21 cellular contexts compared by ENCODE assay signal in the genomic region with DNA sequence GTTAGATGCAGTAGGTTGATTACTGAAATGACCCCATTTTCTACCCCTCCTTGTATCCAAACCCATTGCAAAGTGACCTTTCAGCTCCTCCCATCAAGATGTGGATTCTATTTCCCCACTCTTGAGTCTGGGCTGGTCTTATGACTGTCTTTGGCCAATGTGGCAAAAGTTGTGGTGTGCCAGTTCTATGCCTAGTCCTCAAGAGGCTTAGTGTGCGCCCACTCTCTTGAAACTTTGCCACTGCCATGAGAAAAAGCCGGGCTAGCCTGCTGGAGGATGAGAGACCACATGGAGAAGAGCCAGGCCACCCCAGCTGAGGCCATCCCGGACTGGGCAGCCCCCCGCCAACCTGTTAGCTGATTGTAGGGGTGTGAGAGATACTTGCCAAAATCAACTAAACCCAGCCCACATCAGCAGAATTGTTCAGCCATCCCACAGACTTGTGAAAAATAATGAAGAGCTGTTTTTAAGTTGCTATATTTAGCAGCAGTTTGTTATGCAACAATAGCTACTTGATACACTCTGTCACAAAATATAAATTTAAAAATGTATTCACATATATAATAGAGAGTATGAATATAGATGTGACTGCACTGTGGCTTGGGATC.
A peak's percentile ranks its signal among the peaks of the same experiment; 100 is the strongest.
DNase-seq lines count a peak whose midpoint lies in the region; ATAC-seq, FAIRE-seq and TF ChIP-seq lines count a peak whose summit lies in the region.
"Had no signal": no experiment of that assay in that cellular context is flagged by ENCODE, and none has a peak within 500 bp of the region (broad histone marks: within the 10 kb centered on the region; RNA-seq: fewer than 3 reads in every experiment).

No MANE protein-coding gene starts in this region.

- peaks cover 19% of the 10 kb centered on the region for H3K9me3 Mint-ChIP-seq in GM23338

- H3K4me3 ChIP-seq in GM23338 (no peak overlapping the region), GM12878 (no peak overlapping the region)
- H3K4me3 ChIP-seq: coronary artery, smooth muscle cell had no signal

- no peaks in the 10 kb centered on the region for H4K20me1 ChIP-seq in GM23338 (replicated peaks; ENCODE audit: insufficient read depth)
- no peaks in the 10 kb centered on the region for H4K20me1 ChIP-seq in GM12878 (ENCODE audit: control insufficient read depth, insufficient read depth)

- peak overlapping the region; percentile 96 for H2AFZ ChIP-seq in GM23338
- H2AFZ ChIP-seq in GM12878 (ENCODE audit: control insufficient read depth, low read depth, low read length), result peak overlapping the region; percentile 53
- H2AFZ ChIP-seq: parathyroid adenoma had no signal

- SMC1A ChIA-PET in GM12878 (lab: Charles Lee; ENCODE audit: uncharacterized antibody, unreplicated experiment), result interaction anchor here (1.3 to 1.6 kb wide), 2 partner anchors 13 to 35 kb away, joined by 3 to 5 read pairs; no protein-coding TSS in a partner anchor

- CTCF ChIA-PET in GM12878 (lab: Yijun Ruan, JAX), result interaction anchor here (0.6 to 1.4 kb wide), 2 partner anchors 153 to 206 kb away, joined by 3 read pairs; no protein-coding TSS in a partner anchor

- intact Hi-C loops in GM12878 (cut with micrococcal nuclease; ENCODE audit: unreplicated experiment), result no loop called here

- FAIRE-seq in GM12878 (lab: Jason Lieb, UNC), result no peak

- H3K27me3 ChIP-seq in GM23338 (ENCODE audit: insufficient read depth) (no peaks in the 10 kb centered on the region), GM12878 (replicated peaks in 1 of 2; ENCODE audit: control insufficient read depth in 2 of 2, insufficient read depth in 2 of 2, low read length in 1 of 2) (no peaks in the 10 kb centered on the region)

- BruUV-seq in GM12878 (replicated peaks; lab: Mats Ljungman, UMichigan), result no TSS peak

- H3K9me3 ChIP-seq in GM12878 (replicated peaks; ENCODE audit: control insufficient read depth, insufficient read depth, low read length) (0 out of 3 replicates have a peak, but pooled peaks cover 2% of the 10 kb centered on the region), T-helper 17 cell (ENCODE audit: control insufficient read depth, low read length, poor library complexity, severe bottlenecking) (no peaks in the 10 kb centered on the region)

- H3K4me1 Mint-ChIP-seq in GM23338, result peaks cover 7% of the 10 kb centered on the region
- no peaks in the 10 kb centered on the region for H3K4me1 Mint-ChIP-seq in T-helper 17 cell

- no peak for TF ChIP-seq POLR2A in GM12878 (IDR thresholded peaks at IDR 0.05; ENCODE audit: low read depth, low read length)

- H3K36me3 Mint-ChIP-seq in GM23338 (ENCODE audit: low read depth), result peaks cover 19% of the 10 kb centered on the region
- no peaks in the 10 kb centered on the region for H3K36me3 Mint-ChIP-seq in T-helper 17 cell (ENCODE audit: low read depth)
- H3K36me3 Mint-ChIP-seq: activated CD8-positive, alpha-beta memory T cell treated with anti-CD3 and anti-CD28 coated beads, Interleukin-2, amount 10 ng/mL, durations not matched to agents 7 days and 5 days had no signal

- WGBS in GM12878 (ENCODE audit: insufficient coverage, insufficient replicate concordance, low lambda C conversion rate, missing lambda C conversion rate), result 73% methylated on average over 4 of the region's 4 CpGs

- no peak overlapping the region for H3K9ac ChIP-seq in GM12878 (ENCODE audit: control insufficient read depth, insufficient read depth, low read length)
- H3K9ac ChIP-seq: parathyroid adenoma had no signal

- POLR2A ChIA-PET in GM12878 (lab: Charles Lee), result no interaction called here

- H3K27me3 Mint-ChIP-seq in GM23338 (ENCODE audit: insufficient read depth, low read depth, poor library complexity), result peaks cover 5% of the 10 kb centered on the region
- H3K27me3 Mint-ChIP-seq in T-helper 17 cell, result peaks cover 29% of the 10 kb centered on the region

- peaks cover 20% of the 10 kb centered on the region for H3K4me1 ChIP-seq in GM23338 (ENCODE audit: insufficient read depth)
- peaks cover 12% of the 10 kb centered on the region for H3K4me1 ChIP-seq in GM12878 (ENCODE audit: control insufficient read depth, insufficient read depth, low read length)
- H3K4me1 ChIP-seq: parathyroid adenoma had no signal

- DNase-seq in NK-92 treated with Interleukin-12 subunit alpha and Interleukin-12 subunit beta, amount 100 ng/mL, for 24 hours (lab: John Stamatoyannopoulos, UW), result peak; percentile 6
- no peak for DNase-seq in NK-92 (lab: John Stamatoyannopoulos, UW; ENCODE audit: unreplicated experiment)
- DNase-seq in GM23338 (ENCODE audit: low spot score), result no peak
- no peak for DNase-seq in GM12878 (ENCODE audit: low read depth, low spot score)
- peak; percentile 1 to 2 for DNase-seq in stimulated activated CD8-positive, alpha-beta memory T cell treated with anti-CD3 and anti-CD28 coated beads, Interleukin-2, amount 100 ng/mL, for 1 hour (ENCODE audit: low read depth in 2 of 2)
- no peak for DNase-seq in NCI-H1417 treated with DMSO at 0.1 percent for 48 hours (lab: John Stamatoyannopoulos, UW)
- no peak for DNase-seq in stimulated activated CD4-positive, alpha-beta T cell treated with anti-CD3 and anti-CD28 coated beads, Interleukin-1b, Interleukin-23, amount 100 ng/mL, for 48 hours
- no peak for DNase-seq in T-helper 17 cell
- DNase-seq: 8988T; activated CD8-positive, alpha-beta memory T cell treated with anti-CD3 and anti-CD28 coated beads, Interleukin-2, amount 10 ng/mL, durations not matched to agents 7 days and 5 days; activated naive CD4-positive, alpha-beta T cell treated with Interleukin-2 at 50 U/mL for 16 hours; DMS53; foreskin melanocyte; left ventricle myocardium superior; NCI-H1417; stimulated activated naive CD4-positive, alpha-beta T cell treated with Interleukin-2 at 50 U/mL for 16 hours; WERI-Rb-1 had no signal

- RAD21 ChIA-PET in GM12878 (lab: Charles Lee; ENCODE audit: unreplicated experiment), result no interaction called here

- no peaks in the 10 kb centered on the region for H3K79me2 ChIP-seq in GM23338 (replicated peaks; ENCODE audit: insufficient read depth)
- H3K79me2 ChIP-seq in GM12878 (ENCODE audit: control insufficient read depth, insufficient read depth, low read length), result no peaks in the 10 kb centered on the region
- H3K79me2 ChIP-seq: parathyroid adenoma had no signal

- H3K27ac Mint-ChIP-seq in GM23338 (no peak overlapping the region), T-helper 17 cell (no peak overlapping the region)
- H3K27ac Mint-ChIP-seq: activated CD8-positive, alpha-beta memory T cell treated with anti-CD3 and anti-CD28 coated beads, Interleukin-2, amount 10 ng/mL, durations not matched to agents 7 days and 5 days had no signal

- H3F3A ChIP-seq in GM23338 (replicated peaks; ENCODE audit: low read depth), result no peaks in the 10 kb centered on the region

- in situ Hi-C loops in GM12878 (cut with MboI), result no loop called here

- no peak for ATAC-seq in GM23338
- ATAC-seq in GM12878, result peak; percentile 48
- no peak for ATAC-seq in T-helper 17 cell
- ATAC-seq: activated CD8-positive, alpha-beta memory T cell treated with anti-CD3 and anti-CD28 coated beads, Interleukin-2, amount 10 ng/mL, durations not matched to agents 7 days and 5 days; left ventricle myocardium superior had no signal

- H3K4me3 Mint-ChIP-seq in GM23338 (no peak overlapping the region), T-helper 17 cell (no peak overlapping the region)
- H3K4me3 Mint-ChIP-seq: activated CD8-positive, alpha-beta memory T cell treated with anti-CD3 and anti-CD28 coated beads, Interleukin-2, amount 10 ng/mL, durations not matched to agents 7 days and 5 days had no signal

- H3K27ac ChIP-seq in GM23338 (ENCODE audit: low read depth), result no peak overlapping the region
- H3K27ac ChIP-seq in GM12878 (ENCODE audit: control insufficient read depth, insufficient read depth), result 0 out of 2 replicates have a peak overlapping the region, but pooled peaks have one; percentile 1
- H3K27ac ChIP-seq: coronary artery, HL-60, parathyroid adenoma, WERI-Rb-1 had no signal

- H3K4me2 ChIP-seq in GM23338 (0 out of 2 replicates have a peak overlapping the region, but pooled peaks have one; percentile 26), GM12878 (ENCODE audit: control insufficient read depth, insufficient read depth) (peak overlapping the region; percentile 24; the same call in 1 of the 2 replicates)
- H3K4me2 ChIP-seq: smooth muscle cell had no signal

- H3K9me2 ChIP-seq in GM23338 (ENCODE audit: insufficient read depth), result no peaks in the 10 kb centered on the region

- no peak for TF ChIP-seq CTCF in GM23338 (conservative IDR thresholded peaks at IDR 0.05; ENCODE audit: low read depth in 2 of 2)
- no peak for TF ChIP-seq CTCF in GM12878 (IDR thresholded peaks at IDR 0.05 in 2 of 3, conservative IDR thresholded peaks at IDR 0.05 in 1 of 3; ENCODE audit: control insufficient read depth in 2 of 3, extremely low read depth in 1 of 3, insufficient read depth in 1 of 3, low read depth in 3 of 3, low read length in 3 of 3)

- TF ChIP-seq RAD21 in GM12878 (IDR thresholded peaks at IDR 0.05; ENCODE audit: insufficient read depth, low read depth, low read length), result no peak

- TF ChIP-seq EP300 in GM12878 (IDR thresholded peaks at IDR 0.05; ENCODE audit: borderline replicate concordance in 1 of 2, control insufficient read depth in 1 of 2, low read depth in 2 of 2, low read length in 2 of 2), result no peak

- H3K36me3 ChIP-seq in GM23338 (ENCODE audit: insufficient read depth) (no peaks in the 10 kb centered on the region), GM12878 (ENCODE audit: control insufficient read depth in 2 of 2, insufficient read depth in 2 of 2, low read length in 1 of 2) (no peaks in the 10 kb centered on the region)
- H3K36me3 ChIP-seq: WERI-Rb-1 had no signal

TF ChIP-seq in GM23338, 12 proteins besides CTCF, POLR2A, EP300 and RAD21 (continues in another document):
- TF ChIP-seq STAT1 (IDR thresholded peaks at IDR 0.05; ENCODE audit: unreplicated experiment), result no peak

TF ChIP-seq in GM12878, 131 proteins besides CTCF, POLR2A, EP300 and RAD21:
- TF ChIP-seq EGR1 (IDR thresholded peaks at IDR 0.05; ENCODE audit: borderline replicate concordance in 1 of 2, low read depth in 2 of 2, low read length in 2 of 2) (no peak), USF1 (IDR thresholded peaks at IDR 0.05; ENCODE audit: borderline replicate concordance, extremely low read length, insufficient read depth, low read depth, low read length) (no peak)
- TF ChIP-seq, protein P1, sequence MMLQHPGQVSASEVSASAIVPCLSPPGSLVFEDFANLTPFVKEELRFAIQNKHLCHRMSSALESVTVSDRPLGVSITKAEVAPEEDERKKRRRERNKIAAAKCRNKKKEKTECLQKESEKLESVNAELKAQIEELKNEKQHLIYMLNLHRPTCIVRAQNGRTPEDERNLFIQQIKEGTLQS (IDR thresholded peaks at IDR 0.05; ENCODE audit: borderline replicate concordance, extremely low read depth, low read depth, low read length), result no peak

Comparison
In these comparisons a context has a peak if more than half of its experiments do, and no peak if none do; other contexts are left out.
1. DNase-seq: peak in NK-92 treated with Interleukin-12 subunit alpha and Interleukin-12 subunit beta, amount 100 ng/mL, for 24 hours (single experiment) and stimulated activated CD8-positive, alpha-beta memory T cell treated with anti-CD3 and anti-CD28 coated beads, Interleukin-2, amount 100 ng/mL, for 1 hour (2 of 2); none in NK-92 (single experiment), GM23338 (single experiment), GM12878 (single experiment), NCI-H1417 treated with DMSO at 0.1 percent for 48 hours (single experiment), stimulated activated CD4-positive, alpha-beta T cell treated with anti-CD3 and anti-CD28 coated beads, Interleukin-1b, Interleukin-23, amount 100 ng/mL, for 48 hours (single experiment) and T-helper 17 cell (0 of 3).